Comparison of ENCODE assay signal across 8 cellular contexts in the genomic region with DNA sequence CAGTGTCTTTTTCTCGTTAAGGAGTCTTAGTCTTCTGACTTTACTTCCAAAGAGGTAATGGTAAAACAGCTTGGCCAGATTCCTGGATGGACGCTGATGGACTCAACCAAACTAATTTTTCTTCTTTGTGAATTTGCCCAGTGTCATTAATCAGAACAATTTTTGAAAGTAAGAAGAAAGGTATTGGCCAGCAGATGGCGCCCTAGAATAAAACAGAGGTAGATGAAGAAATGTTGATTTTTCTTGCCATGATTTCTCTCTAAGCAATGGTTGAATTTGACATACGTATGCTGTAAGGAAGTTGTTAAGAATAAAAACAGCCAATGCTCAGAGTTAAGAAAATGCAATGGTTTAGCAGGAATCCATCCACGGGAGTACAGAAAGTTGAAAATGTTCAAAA.
DNase-seq lines count a peak whose midpoint lies in the region; ATAC-seq and TF ChIP-seq lines count a peak whose summit lies in the region.

No MANE protein-coding gene starts in this region.

- H3K27ac ChIP-seq in psoas muscle, result no peak overlapping the region

- H3K4me1 ChIP-seq in psoas muscle, result peaks cover 6% of the 10 kb centered on the region

- 17 to 31% (median 24%) methylated on average over 5 of the region's 5 CpGs for WGBS in psoas muscle, 3 donors

- peak; percentile 58 for TF ChIP-seq CTCF in GM13977 (IDR thresholded peaks at IDR 0.05; ENCODE audit: extremely low read depth, insufficient read depth, missing control alignments)
- TF ChIP-seq CTCF in psoas muscle (IDR thresholded peaks at IDR 0.05), result peak; percentile 67

- no peaks in the 10 kb centered on the region for H3K27me3 ChIP-seq in psoas muscle (ENCODE audit: insufficient read depth in 3 of 3, low read length in 2 of 3)

- H3K4me3 ChIP-seq in psoas muscle, result no peak overlapping the region

- no peaks in the 10 kb centered on the region for H3K9me3 ChIP-seq in psoas muscle

- no peak for ATAC-seq in psoas muscle
- ATAC-seq in HG03045 (IDR thresholded peaks at IDR 0.05; ENCODE audit: unreplicated experiment), result no peak

- in situ Hi-C loops in GM13977 (cut with MboI; ENCODE audit: low pct_unique_long_range_greater_than_20kb, low sequenced_read_pairs, unreplicated experiment), result no loop called here

- DNase-seq in AG08395 (ENCODE audit: low spot score) (peak; percentile 3), GM13977 (ENCODE audit: low spot score) (peak; percentile 32), NCI-H345 treated with DMSO at 0.1 percent for 48 hours (lab: John Stamatoyannopoulos, UW; ENCODE audit: unreplicated experiment) (peak; percentile 45), fibroblast of peridontal ligament (ENCODE audit: extremely low read depth) (peak; percentile 44), psoas muscle (no peak), D341Med (ENCODE audit: low spot score) (no peak)
- DNase-seq in activated CD8-positive, alpha-beta memory T cell treated with anti-CD3 and anti-CD28 coated beads for 24 hours, result peak; percentile 71

- intact Hi-C loops in psoas muscle (cut with DNase I), result loop anchor here (2.0 to 5.0 kb wide), 3 partner anchors 500 to 730 kb away; partner anchors contain the start of gene DIRAS2 (in 1 of the 2)

- H3K36me3 ChIP-seq in psoas muscle (ENCODE audit: insufficient read depth in 1 of 2, low read depth in 1 of 2), result no peaks in the 10 kb centered on the region

Comparison
In these comparisons a context has a peak if more than half of its experiments do, and no peak if none do; other contexts are left out.
1. DNase-seq: peak in AG08395 (single experiment), GM13977 (single experiment), NCI-H345 treated with DMSO at 0.1 percent for 48 hours (single experiment), activated CD8-positive, alpha-beta memory T cell treated with anti-CD3 and anti-CD28 coated beads for 24 hours (single experiment) and fibroblast of peridontal ligament (single experiment); none in psoas muscle (0 of 2) and D341Med (single experiment).